ENCODE assay signal across 8 cellular contexts in the genomic region with DNA sequence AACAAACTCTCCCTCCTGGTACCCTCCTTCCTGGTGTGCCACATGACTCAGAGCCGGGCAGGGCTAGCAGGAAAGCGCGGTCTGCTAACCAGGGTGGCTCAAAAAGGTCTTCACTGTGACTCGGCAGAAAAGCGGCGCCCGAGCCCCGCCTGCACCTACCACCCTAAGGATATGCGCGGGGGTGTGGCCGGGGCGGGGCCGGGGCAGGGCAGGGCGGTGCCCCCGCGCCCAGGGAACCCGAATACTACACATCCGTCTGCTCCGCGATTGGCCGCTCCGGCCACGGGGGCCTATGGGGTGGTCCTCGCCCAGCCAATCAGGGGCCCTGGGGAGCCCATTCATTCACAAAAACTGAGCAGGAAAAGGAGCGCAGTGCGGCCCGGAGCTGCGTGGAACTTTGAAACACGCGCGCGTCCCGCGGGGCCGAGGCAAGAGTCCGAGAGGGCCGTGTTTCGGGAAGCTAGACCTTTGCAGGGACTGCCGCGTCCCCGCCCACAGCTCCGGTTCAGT. TPM values are rescaled to one million over a fixed set of nuclear protein-coding genes. Genes with fewer than 3 reads are reported as not detected.
DNase-seq lines count a peak whose midpoint lies in the region; ATAC-seq and TF ChIP-seq lines count a peak whose summit lies in the region.

No MANE protein-coding gene starts in this region.

- H3K4me3 ChIP-seq in GM23338 (peak overlapping the region; percentile 97), Karpas-422 (ENCODE audit: low read length) (peak overlapping the region; percentile 84)

- H3K9me3 Mint-ChIP-seq in GM23338 (no peaks in the 10 kb centered on the region; the same call in 2 of the 3 replicates), nephron progenitor cell (no peaks in the 10 kb centered on the region)

- H3K9me2 ChIP-seq in GM23338 (ENCODE audit: insufficient read depth) (no peaks in the 10 kb centered on the region), Karpas-422 (replicated peaks; ENCODE audit: insufficient read depth, low read length) (no peaks in the 10 kb centered on the region)

- peak overlapping the region; percentile 99 for H3K9ac ChIP-seq in Karpas-422 (ENCODE audit: low read length)

- H3K27me3 ChIP-seq in GM23338 (ENCODE audit: insufficient read depth), result no peaks in the 10 kb centered on the region
- H3K27me3 ChIP-seq in Karpas-422 (ENCODE audit: low read length), result no peaks in the 10 kb centered on the region

- H2AFZ ChIP-seq in GM23338, result peak overlapping the region; percentile 47; the same call in 1 of the 2 replicates
- H2AFZ ChIP-seq in Karpas-422 (ENCODE audit: low read length), result peak overlapping the region; percentile 3; the same call in 1 of the 2 replicates

- H3K27ac Mint-ChIP-seq in GM23338 (peak overlapping the region; percentile 99), nephron progenitor cell (peak overlapping the region; percentile 42)

- ATAC-seq in GM23338, result peak; percentile 83
- peak; percentile 93 for ATAC-seq in stimulated activated naive CD8-positive, alpha-beta T cell treated with anti-CD3 and anti-CD28 coated beads, Interleukin-15, Interleukin-2, amounts not matched to agents 100 U/mL and 50 U/mL, for 24 hours

- H3K4me2 ChIP-seq in GM23338 (peak overlapping the region; percentile 98), Karpas-422 (ENCODE audit: low read depth, low read length, poor library complexity, severe bottlenecking) (peak overlapping the region; percentile 93)

- H3K4me1 Mint-ChIP-seq in GM23338 (peaks cover 45% of the 10 kb centered on the region), nephron progenitor cell (peaks cover 50% of the 10 kb centered on the region)

- TF ChIP-seq CTCF in GM23338 (conservative IDR thresholded peaks at IDR 0.05; ENCODE audit: low read depth in 2 of 2) (no peak), nephron progenitor cell (IDR thresholded peaks at IDR 0.05) (no peak)

- peaks cover 51% of the 10 kb centered on the region for H3K79me2 ChIP-seq in GM23338 (replicated peaks; ENCODE audit: insufficient read depth)
- H3K79me2 ChIP-seq in Karpas-422 (ENCODE audit: low read length), result peaks cover 63% of the 10 kb centered on the region

- H3K27me3 Mint-ChIP-seq in GM23338 (ENCODE audit: insufficient read depth, low read depth, poor library complexity), result peaks cover 25% of the 10 kb centered on the region
- H3K27me3 Mint-ChIP-seq in nephron progenitor cell (ENCODE audit: low read depth, poor library complexity), result no peaks in the 10 kb centered on the region

- H3K36me3 ChIP-seq in GM23338 (ENCODE audit: insufficient read depth) (peaks cover 17% of the 10 kb centered on the region), Karpas-422 (ENCODE audit: insufficient read depth, low read length) (peaks cover 34% of the 10 kb centered on the region; the same call in 1 of the 2 replicates)

- 0 out of 2 replicates have a peak, but pooled peaks cover 2% of the 10 kb centered on the region for H3F3A ChIP-seq in GM23338 (replicated peaks; ENCODE audit: low read depth)

- DNase-seq in EL (peak; percentile 97), GM23338 (ENCODE audit: low spot score) (peak; percentile 96), Karpas-422 (peak; percentile 98), RKO (ENCODE audit: low spot score) (peak; percentile 98), fibroblast of the conjunctiva (ENCODE audit: low read depth) (peak; percentile 78), nephron progenitor cell (peak; percentile 90)
- peak; percentile 77 to 91 for DNase-seq in activated T-helper 1 cell treated with anti-CD3 and anti-CD28 coated beads, Interleukin-2, amount 50 U/mL, for 16 hours (ENCODE audit: low read depth in 1 of 2, low spot score in 1 of 2)
- peak; percentile 97 for DNase-seq in stimulated activated naive CD8-positive, alpha-beta T cell treated with anti-CD3 and anti-CD28 coated beads, Interleukin-15, Interleukin-2, amounts not matched to agents 100 U/mL and 50 U/mL, for 24 hours

- H3K9me3 ChIP-seq in Karpas-422 (ENCODE audit: low read length), result no peaks in the 10 kb centered on the region

- peak overlapping the region; percentile 94 for H3K27ac ChIP-seq in GM23338 (ENCODE audit: low read depth)
- H3K27ac ChIP-seq in Karpas-422 (ENCODE audit: low read length), result peak overlapping the region; percentile 85

- H4K20me1 ChIP-seq in GM23338 (replicated peaks; ENCODE audit: insufficient read depth) (peaks cover 24% of the 10 kb centered on the region), Karpas-422 (ENCODE audit: insufficient read depth, low read depth, low read length) (peaks cover 31% of the 10 kb centered on the region; the same call in 1 of the 2 replicates)

- H3K4me1 ChIP-seq in GM23338 (ENCODE audit: insufficient read depth) (peaks cover 11% of the 10 kb centered on the region), Karpas-422 (ENCODE audit: low read length) (peaks cover 45% of the 10 kb centered on the region)

- H3K36me3 Mint-ChIP-seq in GM23338 (ENCODE audit: low read depth) (peaks cover 59% of the 10 kb centered on the region), nephron progenitor cell (ENCODE audit: low read depth) (peaks cover 8% of the 10 kb centered on the region)

- H3K4me3 Mint-ChIP-seq in GM23338 (peak overlapping the region; percentile 94), nephron progenitor cell (peak overlapping the region; percentile 90)

TF ChIP-seq in GM23338, 12 proteins besides CTCF, POLR2A, EP300 and RAD21 (continues in another document):
- TF ChIP-seq NANOG (IDR thresholded peaks at IDR 0.05; ENCODE audit: borderline replicate concordance) (no peak), JUNB (IDR thresholded peaks at IDR 0.05; ENCODE audit: unreplicated experiment) (no peak), STAT1 (IDR thresholded peaks at IDR 0.05; ENCODE audit: unreplicated experiment) (no peak), POLR2AphosphoS5 (IDR thresholded peaks at IDR 0.05; ENCODE audit: low read depth) (peak; percentile 80)
- TF ChIP-seq, protein P1, sequence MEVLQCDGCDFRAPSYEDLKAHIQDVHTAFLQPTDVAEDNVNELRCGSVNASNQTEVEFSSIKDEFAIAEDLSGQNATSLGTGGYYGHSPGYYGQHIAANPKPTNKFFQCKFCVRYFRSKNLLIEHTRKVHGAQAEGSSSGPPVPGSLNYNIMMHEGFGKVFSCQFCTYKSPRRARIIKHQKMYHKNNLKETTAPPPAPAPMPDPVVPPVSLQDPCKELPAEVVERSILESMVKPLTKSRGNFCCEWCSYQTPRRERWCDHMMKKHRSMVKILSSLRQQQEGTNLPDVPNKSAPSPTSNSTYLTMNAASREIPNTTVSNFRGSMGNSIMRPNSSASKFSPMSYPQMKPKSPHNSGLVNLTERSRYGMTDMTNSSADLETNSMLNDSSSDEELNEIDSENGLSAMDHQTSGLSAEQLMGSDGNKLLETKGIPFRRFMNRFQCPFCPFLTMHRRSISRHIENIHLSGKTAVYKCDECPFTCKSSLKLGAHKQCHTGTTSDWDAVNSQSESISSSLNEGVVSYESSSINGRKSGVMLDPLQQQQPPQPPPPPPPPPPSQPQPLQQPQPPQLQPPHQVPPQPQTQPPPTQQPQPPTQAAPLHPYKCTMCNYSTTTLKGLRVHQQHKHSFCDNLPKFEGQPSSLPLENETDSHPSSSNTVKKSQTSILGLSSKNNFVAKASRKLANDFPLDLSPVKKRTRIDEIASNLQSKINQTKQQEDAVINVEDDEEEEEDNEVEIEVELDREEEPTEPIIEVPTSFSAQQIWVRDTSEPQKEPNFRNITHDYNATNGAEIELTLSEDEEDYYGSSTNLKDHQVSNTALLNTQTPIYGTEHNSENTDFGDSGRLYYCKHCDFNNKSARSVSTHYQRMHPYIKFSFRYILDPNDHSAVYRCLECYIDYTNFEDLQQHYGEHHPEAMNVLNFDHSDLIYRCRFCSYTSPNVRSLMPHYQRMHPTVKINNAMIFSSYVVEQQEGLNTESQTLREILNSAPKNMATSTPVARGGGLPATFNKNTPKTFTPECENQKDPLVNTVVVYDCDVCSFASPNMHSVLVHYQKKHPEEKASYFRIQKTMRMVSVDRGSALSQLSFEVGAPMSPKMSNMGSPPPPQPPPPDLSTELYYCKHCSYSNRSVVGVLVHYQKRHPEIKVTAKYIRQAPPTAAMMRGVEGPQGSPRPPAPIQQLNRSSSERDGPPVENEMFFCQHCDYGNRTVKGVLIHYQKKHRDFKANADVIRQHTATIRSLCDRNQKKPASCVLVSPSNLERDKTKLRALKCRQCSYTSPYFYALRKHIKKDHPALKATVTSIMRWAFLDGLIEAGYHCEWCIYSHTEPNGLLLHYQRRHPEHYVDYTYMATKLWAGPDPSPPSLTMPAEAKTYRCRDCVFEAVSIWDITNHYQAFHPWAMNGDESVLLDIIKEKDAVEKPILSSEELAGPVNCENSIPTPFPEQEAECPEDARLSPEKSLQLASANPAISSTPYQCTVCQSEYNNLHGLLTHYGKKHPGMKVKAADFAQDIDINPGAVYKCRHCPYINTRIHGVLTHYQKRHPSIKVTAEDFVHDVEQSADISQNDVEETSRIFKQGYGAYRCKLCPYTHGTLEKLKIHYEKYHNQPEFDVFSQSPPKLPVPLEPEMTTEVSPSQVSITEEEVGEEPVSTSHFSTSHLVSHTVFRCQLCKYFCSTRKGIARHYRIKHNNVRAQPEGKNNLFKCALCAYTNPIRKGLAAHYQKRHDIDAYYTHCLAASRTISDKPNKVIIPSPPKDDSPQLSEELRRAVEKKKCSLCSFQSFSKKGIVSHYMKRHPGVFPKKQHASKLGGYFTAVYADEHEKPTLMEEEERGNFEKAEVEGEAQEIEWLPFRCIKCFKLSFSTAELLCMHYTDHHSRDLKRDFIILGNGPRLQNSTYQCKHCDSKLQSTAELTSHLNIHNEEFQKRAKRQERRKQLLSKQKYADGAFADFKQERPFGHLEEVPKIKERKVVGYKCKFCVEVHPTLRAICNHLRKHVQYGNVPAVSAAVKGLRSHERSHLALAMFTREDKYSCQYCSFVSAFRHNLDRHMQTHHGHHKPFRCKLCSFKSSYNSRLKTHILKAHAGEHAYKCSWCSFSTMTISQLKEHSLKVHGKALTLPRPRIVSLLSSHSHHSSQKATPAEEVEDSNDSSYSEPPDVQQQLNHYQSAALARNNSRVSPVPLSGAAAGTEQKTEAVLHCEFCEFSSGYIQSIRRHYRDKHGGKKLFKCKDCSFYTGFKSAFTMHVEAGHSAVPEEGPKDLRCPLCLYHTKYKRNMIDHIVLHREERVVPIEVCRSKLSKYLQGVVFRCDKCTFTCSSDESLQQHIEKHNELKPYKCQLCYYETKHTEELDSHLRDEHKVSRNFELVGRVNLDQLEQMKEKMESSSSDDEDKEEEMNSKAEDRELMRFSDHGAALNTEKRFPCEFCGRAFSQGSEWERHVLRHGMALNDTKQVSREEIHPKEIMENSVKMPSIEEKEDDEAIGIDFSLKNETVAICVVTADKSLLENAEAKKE (CRISPR knock-in tag; IDR thresholded peaks at IDR 0.05), result no peak

RNA-seq across cellular contexts. Expression of a gene that starts 1.7 kb away (rescaled TPM):
- 71.1 and 72.4 TPM in 2 replicates for total RNA-seq in GM23338 (2014; rRNA removed; shearing (Covaris generic))
- polyA plus RNA-seq in GM23338 (2016; fragmentation: Nextera tagmentation; extraction: Ambion mirVana), result 27.8 and 28.3 TPM in 2 replicates
- total RNA-seq in Karpas-422 (2014; rRNA removed; shearing (Covaris generic); ENCODE audit: low replicate concordance), result 26.7 and 35.4 TPM in 2 replicates

Comparison
In these comparisons a context has a peak if more than half of its experiments do, and no peak if none do; other contexts are left out.
1. Peak in every context shown above with its lines: DNase-seq, ATAC-seq, H3K4me3 ChIP-seq and H3K27ac ChIP-seq.